Comparison of ENCODE assay signal across 9 cellular contexts in genomic region chr11:88535916-88536547, GRCh38.
DNase-seq lines count a peak whose midpoint lies in the region; ATAC-seq, FAIRE-seq and TF ChIP-seq lines count a peak whose summit lies in the region.
"Had no signal": no experiment of that assay in that cellular context is flagged by ENCODE, and none has a peak within 500 bp of the region (broad histone marks: within the 10 kb centered on the region; RNA-seq: fewer than 3 reads in every experiment).

No MANE protein-coding gene starts in this region.

- SMC1A ChIA-PET in GM12878 (lab: Charles Lee; ENCODE audit: uncharacterized antibody, unreplicated experiment) = interaction anchor here (0.8 to 3.7 kb wide), 4 partner anchors 10 to 520 kb away, joined by 4 to 11 read pairs (median 7); no protein-coding TSS in a partner anchor

- TF ChIP-seq CTCF in GM12878 (IDR thresholded peaks at IDR 0.05 in 2 of 3, conservative IDR thresholded peaks at IDR 0.05 in 1 of 3; ENCODE audit: control insufficient read depth in 2 of 3, extremely low read depth in 1 of 3, insufficient read depth in 1 of 3, low read depth in 3 of 3, low read length in 3 of 3) = no peak
- TF ChIP-seq CTCF in nephron progenitor cell (IDR thresholded peaks at IDR 0.05) = no peak

- in situ Hi-C loops in GM12878 (cut with MboI) = loop anchor here (25.0 kb wide), 1 partner anchor 524 kb away; no protein-coding TSS in a partner anchor

- H3K9me3 Mint-ChIP-seq in activated T-cell treated with anti-CD3 and anti-CD28 coated beads, Interleukin-2, amount 50 U/mL, for 4 hours = no peaks in the 10 kb centered on the region
- H3K9me3 Mint-ChIP-seq in nephron progenitor cell = no peaks in the 10 kb centered on the region

- no peaks in the 10 kb centered on the region; the same call in 1 of the 3 replicates for H3K9me3 ChIP-seq in GM12878 (replicated peaks; ENCODE audit: control insufficient read depth, insufficient read depth, low read length)

- H3K36me3 ChIP-seq in GM12878 (ENCODE audit: control insufficient read depth in 2 of 2, insufficient read depth in 2 of 2, low read length in 1 of 2) (no peaks in the 10 kb centered on the region), rectal smooth muscle tissue (ENCODE audit: control insufficient read depth, insufficient read depth, low read length) (no peaks in the 10 kb centered on the region)

- H4K20me1 ChIP-seq in GM12878 (ENCODE audit: control insufficient read depth, insufficient read depth) = no peaks in the 10 kb centered on the region

- POLR2A ChIA-PET in GM12878 (lab: Charles Lee) = interaction anchor here (0.5 kb wide), 1 partner anchor 230 kb away, joined by 4 read pairs; no protein-coding TSS in a partner anchor

- FAIRE-seq in GM12878 (lab: Jason Lieb, UNC) = no peak

- H3K4me1 ChIP-seq in GM12878 (ENCODE audit: control insufficient read depth, insufficient read depth, low read length) (no peaks in the 10 kb centered on the region), rectal smooth muscle tissue (ENCODE audit: control insufficient read depth, insufficient read depth, low read length) (peaks cover 2% of the 10 kb centered on the region)

- CTCF ChIA-PET in GM12878 (lab: Yijun Ruan, JAX) = interaction anchor here (0.7 to 3.6 kb wide), 3 partner anchors 16 to 520 kb away, joined by 3 to 15 read pairs (median 6); no protein-coding TSS in a partner anchor

- H3K27me3 Mint-ChIP-seq in activated T-cell treated with anti-CD3 and anti-CD28 coated beads, Interleukin-2, amount 50 U/mL, for 4 hours (ENCODE audit: low read depth) = peaks cover 5% of the 10 kb centered on the region
- H3K27me3 Mint-ChIP-seq in nephron progenitor cell (ENCODE audit: low read depth, poor library complexity) = peaks cover 3% of the 10 kb centered on the region

- peak; percentile 89 to 95 for ATAC-seq in activated T-cell treated with anti-CD3 and anti-CD28 coated beads, Interleukin-2, amount 50 U/mL, for 4 hours
- ATAC-seq in HG03378 (IDR thresholded peaks at IDR 0.05; ENCODE audit: unreplicated experiment) = peak; percentile 99
- peak; percentile 99 for ATAC-seq in GM12878

- no peak for TF ChIP-seq POLR2A in GM12878 (IDR thresholded peaks at IDR 0.05; ENCODE audit: low read depth, low read length)

- H2AFZ ChIP-seq in GM12878 (ENCODE audit: control insufficient read depth, low read depth, low read length) = no peak overlapping the region

- no peak overlapping the region for H3K4me3 ChIP-seq in GM12878
- H3K4me3 ChIP-seq in rectal smooth muscle tissue (ENCODE audit: low read length) = no peak overlapping the region

- H3K27ac ChIP-seq in GM12878 (ENCODE audit: control insufficient read depth, insufficient read depth) (no peak overlapping the region), rectal smooth muscle tissue (ENCODE audit: low read depth, low read length) (peak overlapping the region; percentile 20)
- H3K27ac ChIP-seq: C4-2B had no signal

- H3K27me3 ChIP-seq in GM12878 (replicated peaks in 1 of 2; ENCODE audit: control insufficient read depth in 2 of 2, insufficient read depth in 2 of 2, low read length in 1 of 2) (no peaks in the 10 kb centered on the region), rectal smooth muscle tissue (ENCODE audit: control insufficient read depth, insufficient read depth, low read length) (no peaks in the 10 kb centered on the region)

- DNase-seq in activated T-cell treated with anti-CD3 and anti-CD28 coated beads, Interleukin-2, amount 50 U/mL, for 4 hours = no peak
- no peak for DNase-seq in activated T-cell treated with anti-CD3 and anti-CD28 coated beads, Interleukin-2, amount 50 U/mL, for 48 hours
- DNase-seq in GM12878 (ENCODE audit: low read depth, low spot score) (no peak), nephron progenitor cell (no peak), NCI-H128 (lab: John Stamatoyannopoulos, UW; ENCODE audit: unreplicated experiment) (no peak), NCI-H1105 treated with DMSO at 0.1 percent for 48 hours (lab: John Stamatoyannopoulos, UW) (no peak)

- no TSS peak for BruUV-seq in GM12878 (replicated peaks; lab: Mats Ljungman, UMichigan)

- 31% methylated on average over 2 of the region's 2 CpGs for WGBS in GM12878 (ENCODE audit: insufficient coverage, insufficient replicate concordance, low lambda C conversion rate, missing lambda C conversion rate)

- intact Hi-C loops in GM12878 (cut with micrococcal nuclease; ENCODE audit: unreplicated experiment) = no loop called here

- H3K4me3 Mint-ChIP-seq in activated T-cell treated with anti-CD3 and anti-CD28 coated beads, Interleukin-2, amount 50 U/mL, for 4 hours = no peak overlapping the region
- no peak overlapping the region for H3K4me3 Mint-ChIP-seq in nephron progenitor cell

- RAD21 ChIA-PET in GM12878 (lab: Charles Lee; ENCODE audit: unreplicated experiment) = interaction anchor here (1.0 to 1.5 kb wide), 3 partner anchors 170 to 520 kb away, joined by 3 to 4 read pairs (median 3); no protein-coding TSS in a partner anchor

- no peak overlapping the region for H3K27ac Mint-ChIP-seq in nephron progenitor cell

- H3K36me3 Mint-ChIP-seq in activated T-cell treated with anti-CD3 and anti-CD28 coated beads, Interleukin-2, amount 50 U/mL, for 4 hours (ENCODE audit: insufficient read depth) = no peaks in the 10 kb centered on the region
- no peaks in the 10 kb centered on the region for H3K36me3 Mint-ChIP-seq in nephron progenitor cell (ENCODE audit: low read depth)

- H3K4me1 Mint-ChIP-seq in activated T-cell treated with anti-CD3 and anti-CD28 coated beads, Interleukin-2, amount 50 U/mL, for 4 hours (ENCODE audit: low read depth) = peaks cover 14% of the 10 kb centered on the region
- H3K4me1 Mint-ChIP-seq in nephron progenitor cell = no peaks in the 10 kb centered on the region

- no peak overlapping the region for H3K4me2 ChIP-seq in GM12878 (ENCODE audit: control insufficient read depth, insufficient read depth)

- H3K79me2 ChIP-seq in GM12878 (ENCODE audit: control insufficient read depth, insufficient read depth, low read length) = no peaks in the 10 kb centered on the region

- peak in 1 of 2 experiments; percentile 36; a peak in 1 of 4 replicates for TF ChIP-seq EP300 in GM12878 (IDR thresholded peaks at IDR 0.05; ENCODE audit: borderline replicate concordance in 1 of 2, control insufficient read depth in 1 of 2, low read depth in 2 of 2, low read length in 2 of 2)

- no peak overlapping the region for H3K9ac ChIP-seq in GM12878 (ENCODE audit: control insufficient read depth, insufficient read depth, low read length)
- no peak overlapping the region for H3K9ac ChIP-seq in rectal smooth muscle tissue (ENCODE audit: low read length)

- no peak for TF ChIP-seq RAD21 in GM12878 (IDR thresholded peaks at IDR 0.05; ENCODE audit: insufficient read depth, low read depth, low read length)

TF ChIP-seq in GM12878, 131 proteins besides CTCF, POLR2A, EP300 and RAD21:
- TF ChIP-seq ATF2 (IDR thresholded peaks at IDR 0.05; ENCODE audit: low read length) (peak; percentile 85), JUNB (IDR thresholded peaks at IDR 0.05) (peak; percentile 73), IRF4 (IDR thresholded peaks at IDR 0.05; ENCODE audit: low read depth, low read length) (no peak), NFIC (IDR thresholded peaks at IDR 0.05; ENCODE audit: low read depth, low read length) (peak; percentile 50; the same call in 1 of the 2 replicates), MTA2 (IDR thresholded peaks at IDR 0.05; ENCODE audit: low read depth) (peak; percentile 64; the same call in 1 of the 2 replicates), MYC (IDR thresholded peaks at IDR 0.05; ENCODE audit: insufficient read depth, insufficient read length, insufficient replicate concordance, low read length, severe bottlenecking) (no peak), GATAD2B (conservative IDR thresholded peaks at IDR 0.05; ENCODE audit: low read depth) (no peak), TARDBP (IDR thresholded peaks at IDR 0.05; ENCODE audit: borderline replicate concordance) (no peak), DPF2 (IDR thresholded peaks at IDR 0.05) (no peak), POU2F2 (IDR thresholded peaks at IDR 0.05; ENCODE audit: borderline replicate concordance, low read depth, low read length) (no peak), ATF7 (IDR thresholded peaks at IDR 0.05; ENCODE audit: low read depth) (peak; percentile 80), HDAC6 (IDR thresholded peaks at IDR 0.05; ENCODE audit: unreplicated experiment) (no peak), CHD2 (IDR thresholded peaks at IDR 0.05; ENCODE audit: borderline replicate concordance, low read depth, low read length) (no peak), RUNX3 (IDR thresholded peaks at IDR 0.05; ENCODE audit: low read length) (peak; percentile 80), YY1 (IDR thresholded peaks at IDR 0.05; ENCODE audit: low read depth, low read length) (no peak)
